Comparison of ENCODE assay signal across 9 cellular contexts in genomic region chr5:54519083-54519541, GRCh38. TPM values are rescaled to one million over a fixed set of nuclear protein-coding genes. Genes with fewer than 3 reads are reported as not detected.
DNase-seq lines count a peak whose midpoint lies in the region; ATAC-seq and TF ChIP-seq lines count a peak whose summit lies in the region.
"Had no signal": no experiment of that assay in that cellular context is flagged by ENCODE, and none has a peak within 500 bp of the region (broad histone marks: within the 10 kb centered on the region; RNA-seq: fewer than 3 reads in every experiment).

No MANE protein-coding gene starts in this region.

- no peak overlapping the region for H3K9ac ChIP-seq in iPS-15b (ENCODE audit: low read depth, low read length)

- H3K36me3 ChIP-seq in HAP-1 (replicated peaks) (peaks cover 3% of the 10 kb centered on the region), iPS-15b (ENCODE audit: control insufficient read depth, insufficient read depth, low read length) (peaks cover 4% of the 10 kb centered on the region)

- H3K9me3 Mint-ChIP-seq in activated naive CD8-positive, alpha-beta T cell treated with anti-CD3 and anti-CD28 coated beads for 36 hours: no peaks in the 10 kb centered on the region

- TF ChIP-seq CTCF in RWPE1 (conservative IDR thresholded peaks at IDR 0.05; ENCODE audit: low read depth): no peak

- CTCF ChIA-PET in RWPE1 (lab: Yijun Ruan, JAX): interaction anchor here (0.6 to 3.7 kb wide), 7 partner anchors 224 to 641 kb away, joined by 4 to 48 read pairs (median 24); partner anchors contain the start of gene GPX8

- peaks cover 51% of the 10 kb centered on the region for H3K4me1 Mint-ChIP-seq in activated naive CD8-positive, alpha-beta T cell treated with anti-CD3 and anti-CD28 coated beads for 36 hours

- peaks cover 5% of the 10 kb centered on the region for H3K36me3 Mint-ChIP-seq in activated naive CD8-positive, alpha-beta T cell treated with anti-CD3 and anti-CD28 coated beads for 36 hours

- no peak overlapping the region for H3K27ac Mint-ChIP-seq in activated naive CD8-positive, alpha-beta T cell treated with anti-CD3 and anti-CD28 coated beads for 36 hours

- POLR2A ChIA-PET in RWPE1 (lab: Yijun Ruan, JAX; ENCODE audit: low non-redundant PET): no interaction called here

- DNase-seq in HAP-1 (ENCODE audit: low spot score in 2 of 2): no peak
- DNase-seq in activated naive CD8-positive, alpha-beta T cell treated with anti-CD3 and anti-CD28 coated beads for 36 hours: no peak
- no peak for DNase-seq in RWPE1 (ENCODE audit: low spot score)
- DNase-seq in stimulated activated CD8-positive, alpha-beta memory T cell treated with anti-CD3 and anti-CD28 coated beads, Interleukin-4, amount 100 ng/mL, for 48 hours: no peak
- no peak for DNase-seq in SHP77 (lab: John Stamatoyannopoulos, UW)
- DNase-seq: hippocampal formation had no signal

- H3K27me3 ChIP-seq in HAP-1 (ENCODE audit: low read depth) (no peaks in the 10 kb centered on the region), iPS-15b (ENCODE audit: control insufficient read depth, insufficient read depth, low read length) (peaks cover 22% of the 10 kb centered on the region)

- peak overlapping the region; percentile 30 for H3K4me3 ChIP-seq in HAP-1
- H3K4me3 ChIP-seq in iPS-15b (ENCODE audit: low read depth, low read length): peak overlapping the region; percentile 79
- peak overlapping the region; percentile 76 to 98 (median 91) for H3K4me3 ChIP-seq in skin epidermis

- H3K27ac ChIP-seq in skin epidermis (peak overlapping the region; percentile 13 to 99 (median 93)), RWPE1 (no peak overlapping the region)

- no peaks in the 10 kb centered on the region for H3K9me3 ChIP-seq in HAP-1
- no peaks in the 10 kb centered on the region for H3K9me3 ChIP-seq in iPS-15b (ENCODE audit: control insufficient read depth, insufficient read depth, low read length)

- in situ Hi-C loops in HAP-1 (cut with MboI; ENCODE audit: low sequenced_read_pairs): loop anchor here (10.0 kb wide), 1 partner anchor 346 kb away; no protein-coding TSS in a partner anchor

- no peak for ATAC-seq in HG02885 (IDR thresholded peaks at IDR 0.05; ENCODE audit: poor library complexity, unreplicated experiment)

- H3K4me3 Mint-ChIP-seq in activated naive CD8-positive, alpha-beta T cell treated with anti-CD3 and anti-CD28 coated beads for 36 hours: peak overlapping the region; percentile 77

- H3K4me1 ChIP-seq in HAP-1 (peaks cover 14% of the 10 kb centered on the region; the same call in 1 of the 2 replicates), iPS-15b (ENCODE audit: control insufficient read depth, insufficient read depth, low read length) (peaks cover 12% of the 10 kb centered on the region)

- H3K27me3 Mint-ChIP-seq in activated naive CD8-positive, alpha-beta T cell treated with anti-CD3 and anti-CD28 coated beads for 36 hours: no peaks in the 10 kb centered on the region

RNA-seq across cellular contexts. Expression of gene SNX18, which starts 1.6 kb away (rescaled TPM):
- 1 to 10 TPM; 7.4 to 7.6 TPM for total RNA-seq in activated naive CD8-positive, alpha-beta T cell treated with anti-CD3 and anti-CD28 coated beads for 36 hours

Comparison
In these comparisons a context has a peak if more than half of its experiments do, and no peak if none do; other contexts are left out.
1. H3K4me3 ChIP-seq: peak in every context shown above with its lines; median percentile 91 in skin epidermis; 79 in iPS-15b; 30 in HAP-1.